In genomic region chr4:175784986-175785525, GRCh38 we compare ENCODE assay signal across 15 cellular contexts. TPM values are rescaled to one million over a fixed set of nuclear protein-coding genes. Genes with fewer than 3 reads are reported as not detected.
DNase-seq lines count a peak whose midpoint lies in the region; ATAC-seq, FAIRE-seq and TF ChIP-seq lines count a peak whose summit lies in the region.
"Had no signal": no experiment of that assay in that cellular context is flagged by ENCODE, and none has a peak within 500 bp of the region (broad histone marks: within the 10 kb centered on the region; RNA-seq: fewer than 3 reads in every experiment).

No MANE protein-coding gene starts in this region.

- no peak for ATAC-seq in GM18858 (IDR thresholded peaks at IDR 0.05; ENCODE audit: unreplicated experiment)
- ATAC-seq: HCT116 had no signal

- H3K4me3 Mint-ChIP-seq in astrocyte (ENCODE audit: unreplicated experiment) = no peak overlapping the region
- H3K4me3 Mint-ChIP-seq: CD8-positive, alpha-beta memory T cell had no signal

- no peak for TF ChIP-seq CTCF in astrocyte (IDR thresholded peaks at IDR 0.05; ENCODE audit: insufficient read depth, low read depth, low read length)

- no peaks in the 10 kb centered on the region for H3K36me3 ChIP-seq in astrocyte (ENCODE audit: insufficient read depth, low read length)
- H3K36me3 ChIP-seq: BLaER1 had no signal

- no peak for TF ChIP-seq POLR2A in GM12892 (IDR thresholded peaks at IDR 0.05; ENCODE audit: low read depth, low read length)

- no peaks in the 10 kb centered on the region for H3K27me3 ChIP-seq in astrocyte (ENCODE audit: insufficient read depth, low read length)
- H3K27me3 ChIP-seq: BLaER1 had no signal

- no peaks in the 10 kb centered on the region for H3K9me3 Mint-ChIP-seq in astrocyte (ENCODE audit: unreplicated experiment)

- no peak overlapping the region for H3K9ac ChIP-seq in astrocyte (ENCODE audit: low read length)
- H3K9ac ChIP-seq: BLaER1, GM23248 had no signal

- peak; percentile 14 for DNase-seq in LHCN-M2 (ENCODE audit: low read depth)
- peak; percentile 62 for DNase-seq in astrocyte (ENCODE audit: low read depth)
- DNase-seq in kidney glomerular epithelial cell (lab: John Stamatoyannopoulos, UW) = peak; percentile 12
- DNase-seq in ecto neural progenitor cell (ENCODE audit: low spot score) = no peak
- no peak for DNase-seq in GM12892 (ENCODE audit: insufficient read length)
- DNase-seq: Caco-2; CD8-positive, alpha-beta memory T cell; DND-41; GM23248 had no signal

- no peak overlapping the region for H3K4me2 ChIP-seq in astrocyte (ENCODE audit: low read length)
- H3K4me2 ChIP-seq: BLaER1 had no signal

- no peak overlapping the region for H2AFZ ChIP-seq in astrocyte (ENCODE audit: low read depth, low read length)
- H2AFZ ChIP-seq: GM23248 had no signal

- FAIRE-seq in astrocyte (lab: Jason Lieb, UNC) (no peak), GM12892 (lab: Jason Lieb, UNC) (no peak)
- FAIRE-seq: GM18507, H54 had no signal

- no peak overlapping the region for H3K27ac ChIP-seq in astrocyte (ENCODE audit: low read depth, low read length)
- H3K27ac ChIP-seq: BLaER1, GM23248, HL-60 had no signal

- no peaks in the 10 kb centered on the region for H3K9me3 ChIP-seq in astrocyte (ENCODE audit: insufficient read depth, low read depth, low read length)
- H3K9me3 ChIP-seq: BLaER1, Caco-2 had no signal

- H3K4me1 Mint-ChIP-seq in astrocyte (ENCODE audit: low read depth, unreplicated experiment) = no peaks in the 10 kb centered on the region
- H3K4me1 Mint-ChIP-seq: CD8-positive, alpha-beta memory T cell had no signal

- no peaks in the 10 kb centered on the region for H3K27me3 Mint-ChIP-seq in astrocyte (ENCODE audit: low read depth, unreplicated experiment)

- H3K79me2 ChIP-seq in astrocyte (ENCODE audit: insufficient read depth, low read length) = no peaks in the 10 kb centered on the region

- H3K4me1 ChIP-seq in astrocyte (ENCODE audit: insufficient read depth, low read length) = no peaks in the 10 kb centered on the region
- H3K4me1 ChIP-seq: BLaER1, Caco-2 had no signal

- no peak overlapping the region for H3K27ac Mint-ChIP-seq in astrocyte (ENCODE audit: unreplicated experiment)
- H3K27ac Mint-ChIP-seq: CD8-positive, alpha-beta memory T cell had no signal

- no peaks in the 10 kb centered on the region for H3K36me3 Mint-ChIP-seq in astrocyte (ENCODE audit: low read depth, unreplicated experiment)
- H3K36me3 Mint-ChIP-seq: CD8-positive, alpha-beta memory T cell had no signal

- no peak overlapping the region for H3K4me3 ChIP-seq in astrocyte (ENCODE audit: insufficient read depth, low read depth, low read length)
- H3K4me3 ChIP-seq: BLaER1, GM23248 had no signal

- H4K20me1 ChIP-seq in astrocyte (ENCODE audit: insufficient read depth, low read length) = no peaks in the 10 kb centered on the region
- H4K20me1 ChIP-seq: BLaER1 had no signal

RNA-seq across cellular contexts. Expression of gene GPM6A, which starts 27.0 kb away (rescaled TPM):
- total RNA-seq in LHCN-M2 (2014; rRNA removed) (not detected in 2 replicates), astrocyte (1.9 and 2.2 TPM in 2 replicates)
- polyA plus RNA-seq in LHCN-M2 (2012) = not detected
- polyA plus RNA-seq in GM12892 (2012; ENCODE audit: missing spikeins) = 0.23 TPM
- total RNA-seq: Caco-2; CD8-positive, alpha-beta memory T cell; GM23248 had no signal
- polyA plus RNA-seq: CD8-positive, alpha-beta memory T cell; GM23248 had no signal

Comparison
In these comparisons a context has a peak if more than half of its experiments do, and no peak if none do; other contexts are left out.
1. DNase-seq: peak in LHCN-M2 (single experiment), astrocyte (single experiment) and kidney glomerular epithelial cell (single experiment); none in ecto neural progenitor cell (single experiment) and GM12892 (single experiment).